In genomic region chr7:98240961-98241673, GRCh38 we compare ENCODE assay signal across 9 cellular contexts. TPM values are rescaled to one million over a fixed set of nuclear protein-coding genes. Genes with fewer than 3 reads are reported as not detected.
DNase-seq lines count a peak whose midpoint lies in the region; ATAC-seq and TF ChIP-seq lines count a peak whose summit lies in the region.
"Had no signal": no experiment of that assay in that cellular context is flagged by ENCODE, and none has a peak within 500 bp of the region (broad histone marks: within the 10 kb centered on the region; RNA-seq: fewer than 3 reads in every experiment).

No MANE protein-coding gene starts in this region.

- no peak for TF ChIP-seq EP300 in transverse colon (IDR thresholded peaks at IDR 0.05; ENCODE audit: low read depth)

- H3K4me3 ChIP-seq in body of pancreas (no peak overlapping the region), transverse colon (no peak overlapping the region)

- in situ Hi-C loops in transverse colon (cut with MboI; ENCODE audit: low pct_ligation_motif_present in 1 of 4, low pct_unique_long_range_greater_than_20kb in 1 of 4, low sequenced_read_pairs in 3 of 4), result no loop called here

- 52% methylated on average over 12 to 18 of the region's 19 CpGs for WGBS in body of pancreas, 2 donors
- WGBS in transverse colon (ENCODE audit: low coverage in 1 of 2), 2 donors, result 74% methylated on average over 18 of the region's 19 CpGs; no CpG with 5 or more reads in 1 of the 2 donors

- intact Hi-C loops in body of pancreas (cut with DNase I) (no loop called here), transverse colon (cut with DNase I; ENCODE audit: low total_unique reads) (no loop called here)

- ATAC-seq in body of pancreas, result peak; percentile 48
- no peak for ATAC-seq in HG03378 (IDR thresholded peaks at IDR 0.05; ENCODE audit: unreplicated experiment)

- H3K9me3 ChIP-seq in body of pancreas (no peaks in the 10 kb centered on the region), transverse colon (no peaks in the 10 kb centered on the region)

- DNase-seq in COLO829 (ENCODE audit: low spot score), result peak; percentile 79
- peak; percentile 67 for DNase-seq in GM19240 (ENCODE audit: insufficient read length, low spot score)
- DNase-seq in NCI-H69 (lab: John Stamatoyannopoulos, UW), result peak; percentile 49
- peak; percentile 56 to 74 (median 70) for DNase-seq in body of pancreas
- DNase-seq in left kidney (ENCODE audit: low read depth, low spot score), result peak; percentile 71
- DNase-seq in transverse colon, result peak; percentile 41
- no peak for DNase-seq in middle frontal gyrus (ENCODE audit: extremely low spot score, low spot score)

- peak; percentile 67 to 84 (median 81) for TF ChIP-seq CTCF in body of pancreas (IDR thresholded peaks at IDR 0.05)
- peak; percentile 53 to 69 (median 66) for TF ChIP-seq CTCF in transverse colon (IDR thresholded peaks at IDR 0.05)

- peaks cover 22% of the 10 kb centered on the region for H3K4me1 ChIP-seq in body of pancreas
- no peaks in the 10 kb centered on the region for H3K4me1 ChIP-seq in transverse colon

- TF ChIP-seq POLR2A in body of pancreas (IDR thresholded peaks at IDR 0.05) (no peak), transverse colon (IDR thresholded peaks at IDR 0.05) (no peak)

- peaks cover 0 to 5% of the 10 kb centered on the region in 2 donors for H3K36me3 ChIP-seq in body of pancreas (replicated peaks in 1 of 2; ENCODE audit: insufficient read depth in 1 of 2, low read depth in 2 of 2)
- no peaks in the 10 kb centered on the region for H3K36me3 ChIP-seq in transverse colon

- no peaks in the 10 kb centered on the region for H3K27me3 ChIP-seq in body of pancreas
- no peaks in the 10 kb centered on the region for H3K27me3 ChIP-seq in transverse colon

- H3K27ac ChIP-seq in body of pancreas (no peak overlapping the region), transverse colon (no peak overlapping the region)

RNA-seq across cellular contexts. Expression of gene TECPR1, which starts 10.9 kb away (rescaled TPM):
- total RNA-seq in body of pancreas (10 to 100 TPM; 19.7 to 28.3 TPM), transverse colon (10 to 100 TPM; 23.1 to 43.0 (median 28.8) TPM)

RNA-seq across cellular contexts. Expression of gene BHLHA15, which starts 29.9 kb away (rescaled TPM):
- total RNA-seq in body of pancreas (100 to 1,000 TPM; 247 to 584 TPM), transverse colon (1 to 10 TPM in 2 of 4 donors, not detected in 2; 2.0 to 7.3 TPM)
- total RNA-seq: mononuclear cell had no signal

RNA-seq across cellular contexts. Expression of gene BRI3, which starts 40.4 kb away (rescaled TPM):
- total RNA-seq in body of pancreas (10 to 100 TPM; 29.0 to 44.9 TPM), transverse colon (10 to 100 TPM in 3 of 4 donors, 1 to 10 TPM in 1; 9.8 to 87.5 (median 51.5) TPM)

Comparison
In these comparisons a context has a peak if more than half of its experiments do, and no peak if none do; other contexts are left out.
1. RNA of gene BHLHA15, which starts 29.9 kb away (total RNA-seq): 247 to 584 TPM in body of pancreas; 2.0 to 7.3 TPM in transverse colon; every median in the first group is over 10 times any median in the second.